22 cellular contexts compared by ENCODE assay signal in the genomic region with DNA sequence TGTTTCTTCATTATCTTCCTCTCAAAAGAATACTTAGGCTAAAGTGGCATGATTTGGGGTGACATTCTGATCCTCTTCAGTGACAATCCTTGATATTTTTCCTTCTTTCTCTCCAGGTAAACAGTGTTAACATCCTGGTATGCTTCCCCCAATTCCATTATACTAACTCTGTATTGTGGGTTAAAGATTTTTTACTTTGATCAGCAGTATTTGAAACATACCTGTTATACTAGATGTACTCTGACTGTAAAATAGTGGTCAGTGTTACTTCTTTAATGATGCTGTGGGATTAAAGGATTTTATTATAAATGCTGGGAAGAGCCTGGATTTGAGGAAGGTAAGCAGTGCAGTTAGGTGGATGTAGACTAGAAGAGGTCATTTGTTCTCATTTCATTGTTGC. TPM values are rescaled to one million over a fixed set of nuclear protein-coding genes. Genes with fewer than 3 reads are reported as not detected.
DNase-seq lines count a peak whose midpoint lies in the region; ATAC-seq, FAIRE-seq and TF ChIP-seq lines count a peak whose summit lies in the region.
"Had no signal": no experiment of that assay in that cellular context is flagged by ENCODE, and none has a peak within 500 bp of the region (broad histone marks: within the 10 kb centered on the region; RNA-seq: fewer than 3 reads in every experiment).

No MANE protein-coding gene starts in this region.

- H3K4me2 ChIP-seq in A549, result no peak overlapping the region
- H3K4me2 ChIP-seq in GM23338, result no peak overlapping the region
- H3K4me2 ChIP-seq: BLaER1 treated with 17β-estradiol and CSF1 and Interleukin-3, amounts not matched to agents 10 nM and 100 nM had no signal

- H3K4me1 Mint-ChIP-seq in MCF 10A (ENCODE audit: insufficient read depth, unreplicated experiment) (no peaks in the 10 kb centered on the region), GM23338 (no peaks in the 10 kb centered on the region; the same call in 2 of the 3 replicates)
- H3K4me1 Mint-ChIP-seq: B cell had no signal

- no peak for FAIRE-seq in A549 (lab: Jason Lieb, UNC)
- FAIRE-seq: A204.1, D721Med, G401.6, GM12891, GM19239 had no signal

- H3K79me2 ChIP-seq in GM23338 (replicated peaks; ENCODE audit: insufficient read depth), result peaks cover 74% of the 10 kb centered on the region

- H3F3A ChIP-seq in GM23338 (replicated peaks; ENCODE audit: low read depth), result 0 out of 2 replicates have a peak, but pooled peaks cover 10% of the 10 kb centered on the region

- H3K36me3 ChIP-seq in breast epithelium, result no peaks in the 10 kb centered on the region
- peaks cover 42% of the 10 kb centered on the region for H3K36me3 ChIP-seq in GM23338 (ENCODE audit: insufficient read depth)

- ATAC-seq in A549, result no peak
- no peak for ATAC-seq in GM23338
- no peak for ATAC-seq in HG02759 (IDR thresholded peaks at IDR 0.05; ENCODE audit: unreplicated experiment)
- ATAC-seq: CD8-positive, alpha-beta T cell had no signal

- H3K27me3 Mint-ChIP-seq in MCF 10A (ENCODE audit: insufficient read depth, unreplicated experiment) (no peaks in the 10 kb centered on the region), GM23338 (ENCODE audit: insufficient read depth, low read depth, poor library complexity) (no peaks in the 10 kb centered on the region)
- H3K27me3 Mint-ChIP-seq: B cell; CD4-positive, alpha-beta T cell had no signal

- POLR2A ChIA-PET in MCF 10A (lab: Yijun Ruan, JAX), result no interaction called here
- POLR2A ChIA-PET in A549 (lab: Yijun Ruan, JAX), result no interaction called here

- TF ChIP-seq CTCF in MCF 10A (IDR thresholded peaks at IDR 0.05; ENCODE audit: unreplicated experiment) (no peak), breast epithelium (IDR thresholded peaks at IDR 0.05) (no peak), A549 (IDR thresholded peaks at IDR 0.05) (no peak), GM23338 (conservative IDR thresholded peaks at IDR 0.05; ENCODE audit: low read depth in 2 of 2) (no peak)

- H3K4me1 ChIP-seq in breast epithelium (no peaks in the 10 kb centered on the region), A549 (no peaks in the 10 kb centered on the region), GM23338 (ENCODE audit: insufficient read depth) (no peaks in the 10 kb centered on the region)
- H3K4me1 ChIP-seq: Caco-2 had no signal

- CTCF ChIA-PET in MCF 10A (lab: Yijun Ruan, JAX) (interaction anchor here (1.8 kb wide), 1 partner anchor 316 kb away, joined by 8 read pairs; no protein-coding TSS in a partner anchor), A549 (lab: Yijun Ruan, JAX) (interaction anchor here (1.9 kb wide), 1 partner anchor 15 kb away, joined by 7 read pairs; no protein-coding TSS in a partner anchor)

- H3K36me3 Mint-ChIP-seq in MCF 10A (ENCODE audit: insufficient read depth, unreplicated experiment) (peaks cover 19% of the 10 kb centered on the region), GM23338 (ENCODE audit: low read depth) (peaks cover 91% of the 10 kb centered on the region)

- no TSS peak for BruUV-seq in MCF 10A (replicated peaks; lab: Mats Ljungman, UMichigan)

- H3K27ac ChIP-seq in breast epithelium (no peak overlapping the region), A549 (no peak overlapping the region), GM23338 (ENCODE audit: low read depth) (peak overlapping the region; percentile 30; the same call in 1 of the 2 replicates)
- H3K27ac ChIP-seq: BLaER1 treated with 17β-estradiol and CSF1 and Interleukin-3, amounts not matched to agents 10 nM and 100 nM; C4-2B had no signal

- TF ChIP-seq EP300 in A549 (IDR thresholded peaks at IDR 0.05), result no peak

- H3K9me3 ChIP-seq in breast epithelium, result no peaks in the 10 kb centered on the region
- H3K9me3 ChIP-seq in A549, result no peaks in the 10 kb centered on the region
- H3K9me3 ChIP-seq: Caco-2 had no signal

- H3K4me3 Mint-ChIP-seq in MCF 10A (ENCODE audit: unreplicated experiment) (no peak overlapping the region), GM23338 (no peak overlapping the region)
- H3K4me3 Mint-ChIP-seq: B cell; CD4-positive, alpha-beta T cell; CD8-positive, alpha-beta T cell had no signal

- DNase-seq in MCF 10A (ENCODE audit: unreplicated experiment) (no peak), breast epithelium (ENCODE audit: low spot score in 2 of 2) (no peak), A549 (ENCODE audit: low read depth in 1 of 2, low spot score in 1 of 2) (no peak), GM23338 (ENCODE audit: low spot score) (no peak)
- DNase-seq in stimulated activated CD4-positive, alpha-beta T cell treated with anti-CD3 and anti-CD28 coated beads, Interleukin-2, amount 100 ng/mL, for 48 hours, result no peak
- DNase-seq: 8988T; AML-193; Caco-2; Calu3; CD4-positive, alpha-beta T cell; CD8-positive, alpha-beta T cell; DMS79 treated with DMSO at 0.1 percent for 48 hours; GF-D8 had no signal

- no peak for TF ChIP-seq RAD21 in A549 (conservative IDR thresholded peaks at IDR 0.05 in 1 of 2, IDR thresholded peaks at IDR 0.05 in 1 of 2)

- no peaks in the 10 kb centered on the region for H3K9me3 Mint-ChIP-seq in MCF 10A (ENCODE audit: unreplicated experiment)
- H3K9me3 Mint-ChIP-seq in GM23338, result no peaks in the 10 kb centered on the region
- H3K9me3 Mint-ChIP-seq: CD4-positive, alpha-beta T cell; CD8-positive, alpha-beta T cell had no signal

- no peaks in the 10 kb centered on the region for H3K27me3 ChIP-seq in breast epithelium
- H3K27me3 ChIP-seq in GM23338 (ENCODE audit: insufficient read depth), result no peaks in the 10 kb centered on the region
- H3K27me3 ChIP-seq: BLaER1 treated with 17β-estradiol and CSF1 and Interleukin-3, amounts not matched to agents 10 nM and 100 nM had no signal

- intact Hi-C loops in MCF 10A (cut with micrococcal nuclease), result no loop called here
- intact Hi-C loops in breast epithelium (cut with DNase I; ENCODE audit: low total_unique reads), result no loop called here

- no peak overlapping the region for H3K4me3 ChIP-seq in breast epithelium
- H3K4me3 ChIP-seq in A549, result no peak overlapping the region
- no peak overlapping the region for H3K4me3 ChIP-seq in GM23338
- H3K4me3 ChIP-seq: BLaER1 treated with 17β-estradiol and CSF1 and Interleukin-3, amounts not matched to agents 10 nM and 100 nM had no signal

- H4K20me1 ChIP-seq in GM23338 (replicated peaks; ENCODE audit: insufficient read depth), result peaks cover 32% of the 10 kb centered on the region; the same call in 1 of the 2 replicates
- H4K20me1 ChIP-seq: BLaER1 treated with 17β-estradiol and CSF1 and Interleukin-3, amounts not matched to agents 10 nM and 100 nM had no signal

- H2AFZ ChIP-seq in GM23338, result no peak overlapping the region

- TF ChIP-seq POLR2A in breast epithelium (IDR thresholded peaks at IDR 0.05), result no peak
- no peak for TF ChIP-seq POLR2A in A549 (IDR thresholded peaks at IDR 0.05; ENCODE audit: low read length)

- H3K27ac Mint-ChIP-seq in MCF 10A (ENCODE audit: low read depth, unreplicated experiment), result peak overlapping the region; percentile 55
- H3K27ac Mint-ChIP-seq in GM23338, result no peak overlapping the region
- H3K27ac Mint-ChIP-seq: B cell; CD4-positive, alpha-beta T cell; CD8-positive, alpha-beta T cell had no signal

- H3K9me2 ChIP-seq in GM23338 (ENCODE audit: insufficient read depth), result no peaks in the 10 kb centered on the region

TF ChIP-seq in A549, 52 proteins besides CTCF, POLR2A, EP300 and RAD21:
- TF ChIP-seq HOXB5 (CRISPR knock-in tag; IDR thresholded peaks at IDR 0.05) (no peak), MAFK (IDR thresholded peaks at IDR 0.05; ENCODE audit: partially characterized antibody) (peak; percentile 73)

TF ChIP-seq in GM23338, 12 proteins besides CTCF, POLR2A, EP300 and RAD21 (continues in another document):
- no peak for TF ChIP-seq EZH2 (IDR thresholded peaks at IDR 0.05; ENCODE audit: low read depth, unreplicated experiment)
- TF ChIP-seq ZNF331 (CRISPR knock-in tag; IDR thresholded peaks at IDR 0.05; ENCODE audit: low read depth), result no peak

RNA-seq across cellular contexts. Expression of a gene that starts 48.8 kb away (rescaled TPM):
- total RNA-seq in MCF 10A (2022) (7.6 and 8.7 TPM in 2 replicates), breast epithelium (10 to 100 TPM in 2 of 3 donors, 1 to 10 TPM in 1; 9.4 to 22.5 (median 16.4) TPM)
- polyA plus RNA-seq in A549 (2011; rRNA removed) (46.2 and 59.0 TPM in 2 replicates), A549 (2017; fragmentation: RNase III; extraction: RNeasy Plus Mini Kit Qiagen cat#74134 plus additional on column Dnase treatment) (49.7 to 55.2 TPM (median 52.8 TPM) in 3 replicates), GM23338 (2016; fragmentation: Nextera tagmentation; extraction: Ambion mirVana) (130 and 156 TPM in 2 replicates)
- 20.1 and 21.3 TPM in 2 replicates for polyA plus RNA-seq in A549 (2012; cell fraction: cytosol; rRNA removed)
- 11.6 and 14.8 TPM in 2 replicates for polyA plus RNA-seq in A549 (2012; cell fraction: nucleus; rRNA removed)
- 17.1 and 20.8 TPM in 2 replicates for polyA minus RNA-seq in A549 (2011; rRNA and poly(A)+ RNA removed)
- 249 and 261 TPM in 2 replicates for total RNA-seq in GM23338 (2014; rRNA removed; shearing (Covaris generic))

Comparison
In these comparisons a context has a peak if more than half of its experiments do, and no peak if none do; other contexts are left out.
1. RNA of a gene that starts 48.8 kb away (total RNA-seq): 249 to 261 TPM in GM23338; 9.4 to 22.5 TPM in breast epithelium and 7.6 to 8.7 TPM in MCF 10A; every median in the first group is over 10 times any median in the second.